Comparison of ENCODE assay signal across 8 cellular contexts in genomic region chr5:36657563-36657995, GRCh38. TPM values are rescaled to one million over a fixed set of nuclear protein-coding genes. Genes with fewer than 3 reads are reported as not detected.
DNase-seq lines count a peak whose midpoint lies in the region; ATAC-seq, FAIRE-seq and TF ChIP-seq lines count a peak whose summit lies in the region.

No MANE protein-coding gene starts in this region.

- no peak for TF ChIP-seq CTCF in RWPE2 (IDR thresholded peaks at IDR 0.05; ENCODE audit: poor library complexity, severe bottlenecking)
- TF ChIP-seq CTCF in fibroblast of pulmonary artery (IDR thresholded peaks at IDR 0.05; ENCODE audit: low read length, missing control alignments), result no peak
- no peak for TF ChIP-seq CTCF in psoas muscle (IDR thresholded peaks at IDR 0.05)
- TF ChIP-seq CTCF in kidney (IDR thresholded peaks at IDR 0.05; ENCODE audit: borderline replicate concordance, extremely low read depth, insufficient read depth), result no peak

- H3K4me1 ChIP-seq in RWPE2 (ENCODE audit: insufficient read depth, poor library complexity, severe bottlenecking) (peaks cover 48% of the 10 kb centered on the region), psoas muscle (peaks cover 57% of the 10 kb centered on the region), kidney (ENCODE audit: control insufficient read depth in 1 of 2, insufficient read depth in 1 of 2, low read depth in 1 of 2, low read length in 2 of 2) (peaks cover 2 to 11% of the 10 kb centered on the region in 2 donors)

- H3K9me3 ChIP-seq in RWPE2 (ENCODE audit: severe bottlenecking) (no peaks in the 10 kb centered on the region), psoas muscle (no peaks in the 10 kb centered on the region), kidney (ENCODE audit: control insufficient read depth in 1 of 2, low read length in 2 of 2) (no peaks in the 10 kb centered on the region)

- H3K27me3 ChIP-seq in RWPE2 (ENCODE audit: insufficient read depth, poor library complexity, severe bottlenecking), result no peaks in the 10 kb centered on the region
- H3K27me3 ChIP-seq in psoas muscle (ENCODE audit: insufficient read depth in 3 of 3, low read length in 2 of 3), result no peaks in the 10 kb centered on the region

- ATAC-seq in RWPE2 (ENCODE audit: low read depth), result peak; percentile 91
- ATAC-seq in psoas muscle, result peak; percentile 80 to 92 (median 91)
- ATAC-seq in GM21619 (IDR thresholded peaks at IDR 0.05; ENCODE audit: unreplicated experiment), result no peak

- 6 to 8% (median 6%) methylated on average over 5 of the region's 5 CpGs for WGBS in psoas muscle, 3 donors

- H3K27ac ChIP-seq in RWPE2 (ENCODE audit: poor library complexity, severe bottlenecking), result peak overlapping the region; percentile 97
- H3K27ac ChIP-seq in psoas muscle, result peak overlapping the region; percentile 87
- H3K27ac ChIP-seq in kidney (ENCODE audit: low read depth in 2 of 2, low read length in 2 of 2), result no peak overlapping the region

- no peaks in the 10 kb centered on the region for H3K36me3 ChIP-seq in RWPE2 (ENCODE audit: low read depth)
- H3K36me3 ChIP-seq in psoas muscle (ENCODE audit: insufficient read depth in 1 of 2, low read depth in 1 of 2), result no peaks in the 10 kb centered on the region
- H3K36me3 ChIP-seq in kidney (ENCODE audit: control insufficient read depth in 1 of 2, insufficient read depth in 2 of 2, low read length in 2 of 2), result no peaks in the 10 kb centered on the region

- DNase-seq in EL (peak; percentile 98), RWPE2 (ENCODE audit: low spot score) (peak; percentile 82), fibroblast of pulmonary artery (ENCODE audit: low read depth) (peak; percentile 100), psoas muscle (peak in 1 of 2 donors; percentile 48), kidney (no peak), COR-L47 (lab: John Stamatoyannopoulos, UW) (no peak), islet precursor cell (no peak)

- FAIRE-seq in kidney (lab: Jason Lieb, UNC), result no peak

- no peak overlapping the region for H3K9ac ChIP-seq in kidney (ENCODE audit: low read length in 2 of 2)

- H3K4me3 ChIP-seq in RWPE2 (ENCODE audit: severe bottlenecking) (no peak overlapping the region), fibroblast of pulmonary artery (replicated peaks; ENCODE audit: low read depth, low read length) (no peak overlapping the region), psoas muscle (peak overlapping the region; percentile 37), kidney (ENCODE audit: low read length in 2 of 2) (no peak overlapping the region)

- intact Hi-C loops in psoas muscle (cut with DNase I), result no loop called here
- intact Hi-C loops in kidney (cut with DNase I), result no loop called here

RNA-seq across cellular contexts. Expression of gene SLC1A3, which starts 51.2 kb away (rescaled TPM):
- total RNA-seq in psoas muscle, result 10 to 100 TPM; 12.7 to 25.3 (median 21.5) TPM
- 10 to 100 TPM in 2 of 3 donors, 1 to 10 TPM in 1; 9.6 to 17.4 (median 10.3) TPM for polyA plus RNA-seq in psoas muscle
- 27.8 TPM for total RNA-seq in kidney
- 1.1 TPM for polyA plus RNA-seq in kidney (ENCODE audit: insufficient read depth, low read depth, low replicate concordance)

Comparison
In these comparisons a context has a peak if more than half of its experiments do, and no peak if none do; other contexts are left out.
1. DNase-seq: peak in EL (single experiment), RWPE2 (single experiment) and fibroblast of pulmonary artery (single experiment); none in kidney (single experiment), COR-L47 (single experiment) and islet precursor cell (single experiment).
2. H3K27ac ChIP-seq: peak in RWPE2 (single experiment) and psoas muscle (single experiment); none in kidney (0 of 2).